ENCODE assay signal across 27 cellular contexts in genomic region chr11:71179877-71180276, GRCh38.
DNase-seq lines count a peak whose midpoint lies in the region; TF ChIP-seq lines count a peak whose summit lies in the region.
"Had no signal": no experiment of that assay in that cellular context is flagged by ENCODE, and none has a peak within 500 bp of the region (broad histone marks: within the 10 kb centered on the region; RNA-seq: fewer than 3 reads in every experiment).

No MANE protein-coding gene starts in this region.

- CTCF ChIA-PET in Caco-2 (lab: Charles Lee), result interaction anchor here (0.6 to 2.0 kb wide), 4 partner anchors 67 to 347 kb away, joined by 3 to 6 read pairs (median 4); no protein-coding TSS in a partner anchor

- DNase-seq in Caco-2 (peak; percentile 78 to 90), HuH-7 (ENCODE audit: low spot score) (peak; percentile 90), hepatocyte (ENCODE audit: low spot score) (peak; percentile 63), mucosa of gallbladder (ENCODE audit: low spot score) (peak; percentile 40), erythroblast (lab: John Stamatoyannopoulos, UW) (no peak), mesothelial cell of epicardium (ENCODE audit: low spot score in 2 of 2, unreplicated experiment in 2 of 2) (no peak)
- no peak for DNase-seq in stimulated activated CD4-positive, alpha-beta T cell treated with anti-CD3 and anti-CD28 coated beads, Interleukin-2, amount 100 ng/mL, for 24 hours
- no peak for DNase-seq in activated CD4-positive, alpha-beta T cell treated with anti-CD3 and anti-CD28 coated beads for 48 hours
- DNase-seq: activated CD8-positive, alpha-beta T cell treated with anti-CD3 and anti-CD28 coated beads, Interleukin-2, amount 10 ng/mL, durations not matched to agents 7 days and 5 days; activated naive CD8-positive, alpha-beta T cell treated with anti-CD3 and anti-CD28 coated beads for 36 hours; DND-41; effector CD8-positive, alpha-beta T cell; GOT3; HFFc6; left ventricle myocardium superior; MM.1S; NCI-H2029 treated with DMSO at 0.1 percent for 48 hours; NCI-H526; PC-9; Right ventricle myocardium superior; stimulated activated naive CD8-positive, alpha-beta T cell treated with anti-CD3 and anti-CD28 coated beads, Interleukin-15, Interleukin-2, amounts not matched to agents 100 U/mL and 50 U/mL, for 24 hours had no signal

- H3K27ac Mint-ChIP-seq in Caco-2 (ENCODE audit: unreplicated experiment) (peak overlapping the region; percentile 73), mesothelial cell of epicardium (no peak overlapping the region)
- H3K27ac Mint-ChIP-seq: activated CD8-positive, alpha-beta T cell treated with anti-CD3 and anti-CD28 coated beads, Interleukin-2, amount 10 ng/mL, durations not matched to agents 7 days and 5 days; activated naive CD8-positive, alpha-beta T cell treated with anti-CD3 and anti-CD28 coated beads for 36 hours; activated T-helper 17 cell treated with anti-CD3 and anti-CD28 coated beads, Interleukin-2, amount 50 U/mL, for 72 hours; HFFc6; natural killer cell treated with Interleukin-12 subunit alpha and Interleukin-12 subunit beta and Interleukin-15 and Interleukin-18, amount 100 ng/mL, for 72 hours; T-helper 2 cell treated with Interferon-gamma antibody and Interleukin-4, amounts not matched to agents 5 μg/mL and 100 μg/mL, for 36 hours had no signal

- H3K36me3 Mint-ChIP-seq in Caco-2 (ENCODE audit: insufficient read depth, unreplicated experiment) (peaks cover 43% of the 10 kb centered on the region), mesothelial cell of epicardium (peaks cover 4% of the 10 kb centered on the region)

- peaks cover 3% of the 10 kb centered on the region for H4K20me1 ChIP-seq in hepatocyte (ENCODE audit: insufficient read depth, poor library complexity, severe bottlenecking)

- H3K27me3 ChIP-seq in Caco-2 (replicated peaks; ENCODE audit: control insufficient read depth, insufficient read depth, low read length) (no peaks in the 10 kb centered on the region), hepatocyte (no peaks in the 10 kb centered on the region)

- peaks cover 13% of the 10 kb centered on the region for H3K9me3 ChIP-seq in Caco-2
- H3K9me3 ChIP-seq in hepatocyte (ENCODE audit: low read depth), result peaks cover 7% of the 10 kb centered on the region

- H3K4me2 ChIP-seq in hepatocyte, result peak overlapping the region; percentile 45
- H3K4me2 ChIP-seq: A549, KMS-11, PC-9 had no signal

- H3K4me1 Mint-ChIP-seq in Caco-2 (ENCODE audit: low read depth, unreplicated experiment), result peaks cover 31% of the 10 kb centered on the region
- H3K4me1 Mint-ChIP-seq in mesothelial cell of epicardium, result no peaks in the 10 kb centered on the region
- H3K4me1 Mint-ChIP-seq: activated naive CD8-positive, alpha-beta T cell treated with anti-CD3 and anti-CD28 coated beads for 36 hours; activated T-helper 17 cell treated with anti-CD3 and anti-CD28 coated beads, Interleukin-2, amount 50 U/mL, for 72 hours had no signal

- H3K27me3 Mint-ChIP-seq in Caco-2 (ENCODE audit: insufficient read depth, unreplicated experiment) (no peaks in the 10 kb centered on the region), mesothelial cell of epicardium (ENCODE audit: low read depth) (peaks cover 8% of the 10 kb centered on the region)

- TF ChIP-seq CTCF in Caco-2 (IDR thresholded peaks at IDR 0.05; ENCODE audit: insufficient read depth in 1 of 2, low read depth in 1 of 2, low read length in 1 of 2, severe bottlenecking in 1 of 2, unreplicated experiment in 1 of 2) (no peak), hepatocyte (IDR thresholded peaks at IDR 0.05; ENCODE audit: poor library complexity) (no peak), mesothelial cell of epicardium (IDR thresholded peaks at IDR 0.05; ENCODE audit: unreplicated experiment) (no peak)

- no peaks in the 10 kb centered on the region for H3K9me2 ChIP-seq in hepatocyte (replicated peaks; ENCODE audit: insufficient read depth)

- POLR2A ChIA-PET in Caco-2 (lab: Charles Lee), result interaction anchor here (0.8 kb wide), 1 partner anchor 73 kb away, joined by 4 read pairs; no protein-coding TSS in a partner anchor

- no peak for TF ChIP-seq POLR2A in erythroblast (IDR thresholded peaks at IDR 0.05; ENCODE audit: low read length)

- H3K36me3 ChIP-seq in Caco-2 (ENCODE audit: control insufficient read depth, insufficient read depth, low read length), result peaks cover 1% of the 10 kb centered on the region; the same call in 1 of the 2 replicates
- no peaks in the 10 kb centered on the region for H3K36me3 ChIP-seq in hepatocyte (replicated peaks; ENCODE audit: insufficient read depth, low read depth)

- peak overlapping the region; percentile 44 for H3K27ac ChIP-seq in hepatocyte
- H3K27ac ChIP-seq: A549, KMS-11, PC-9, skin epidermis had no signal

- H3K79me2 ChIP-seq in hepatocyte, result peaks cover 36% of the 10 kb centered on the region

- H3K4me1 ChIP-seq in Caco-2 (peaks cover 25% of the 10 kb centered on the region), hepatocyte (ENCODE audit: insufficient read depth) (peaks cover 7% of the 10 kb centered on the region)

- intact Hi-C loops in Caco-2 (cut with micrococcal nuclease; ENCODE audit: unreplicated experiment), result loop anchor here (2.0 to 5.0 kb wide), 2 partner anchors 17 to 72 kb away; partner anchors contain the start of gene SHANK2

- H3K9me3 Mint-ChIP-seq in Caco-2 (ENCODE audit: unreplicated experiment), result peaks cover 33% of the 10 kb centered on the region
- H3K9me3 Mint-ChIP-seq in mesothelial cell of epicardium, result peaks cover 33% of the 10 kb centered on the region

- H3K4me3 ChIP-seq in Caco-2 (ENCODE audit: low read depth, low read length), result no peak overlapping the region
- H3K4me3 ChIP-seq in hepatocyte, result no peak overlapping the region
- H3K4me3 ChIP-seq: A549, PC-9, skin epidermis had no signal

- WGBS in hepatocyte (ENCODE audit: low lambda C conversion rate, missing lambda C conversion rate), result 43% methylated on average over 7 of the region's 7 CpGs

- no peak overlapping the region for H2AFZ ChIP-seq in hepatocyte
- H2AFZ ChIP-seq: PC-9 had no signal

- no peak overlapping the region for H3K4me3 Mint-ChIP-seq in Caco-2 (ENCODE audit: unreplicated experiment)
- H3K4me3 Mint-ChIP-seq in mesothelial cell of epicardium, result no peak overlapping the region
- H3K4me3 Mint-ChIP-seq: activated CD8-positive, alpha-beta T cell treated with anti-CD3 and anti-CD28 coated beads, Interleukin-2, amount 10 ng/mL, durations not matched to agents 7 days and 5 days; activated naive CD8-positive, alpha-beta T cell treated with anti-CD3 and anti-CD28 coated beads for 36 hours; activated T-helper 17 cell treated with anti-CD3 and anti-CD28 coated beads, Interleukin-2, amount 50 U/mL, for 72 hours; HFFc6; natural killer cell treated with Interleukin-12 subunit alpha and Interleukin-12 subunit beta and Interleukin-15 and Interleukin-18, amount 100 ng/mL, for 72 hours; T-helper 2 cell treated with Interferon-gamma antibody and Interleukin-4, amounts not matched to agents 5 μg/mL and 100 μg/mL, for 36 hours had no signal

- no TSS peak for BruUV-seq in Caco-2 (replicated peaks; lab: Mats Ljungman, UMichigan)

Comparison
In these comparisons a context has a peak if more than half of its experiments do, and no peak if none do; other contexts are left out.
1. DNase-seq: peak in Caco-2 (2 of 2), HuH-7 (single experiment), hepatocyte (single experiment) and mucosa of gallbladder (single experiment); none in erythroblast (0 of 2), stimulated activated CD4-positive, alpha-beta T cell treated with anti-CD3 and anti-CD28 coated beads, Interleukin-2, amount 100 ng/mL, for 24 hours (0 of 2), activated CD4-positive, alpha-beta T cell treated with anti-CD3 and anti-CD28 coated beads for 48 hours (single experiment) and mesothelial cell of epicardium (0 of 2).